In the genomic region with DNA sequence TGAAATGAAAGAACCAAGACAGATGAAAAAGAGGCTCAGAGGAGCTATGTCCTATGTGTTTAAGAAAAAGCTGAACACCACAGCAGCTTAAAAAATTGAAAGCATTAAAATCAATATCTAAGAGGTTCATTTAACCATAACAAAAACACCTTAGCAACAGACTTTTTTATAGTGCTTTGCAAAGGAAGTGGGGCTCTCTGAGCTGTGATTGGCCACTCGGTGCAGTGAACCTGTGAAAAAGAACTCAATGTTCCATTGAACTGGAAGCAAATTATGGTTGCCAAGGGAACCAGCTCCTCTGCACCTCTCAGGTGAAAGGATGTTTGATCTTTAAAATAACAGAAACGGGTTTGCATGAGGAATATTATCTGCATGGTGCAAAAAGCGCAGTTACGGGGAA, we compare ENCODE assay signal across 21 cellular contexts.
DNase-seq lines count a peak whose midpoint lies in the region; ATAC-seq, FAIRE-seq and TF ChIP-seq lines count a peak whose summit lies in the region.
"Had no signal": no experiment of that assay in that cellular context is flagged by ENCODE, and none has a peak within 500 bp of the region (broad histone marks: within the 10 kb centered on the region; RNA-seq: fewer than 3 reads in every experiment).

No MANE protein-coding gene starts in this region.

- FAIRE-seq in GM12891 (lab: Jason Lieb, UNC): no peak
- FAIRE-seq: GM12892 had no signal

- DNase-seq in CD4-positive, alpha-beta T cell: peak in 2 of 10 experiments; percentile 6 to 33
- DNase-seq in NCI-H69 (lab: John Stamatoyannopoulos, UW): peak; percentile 75
- no peak for DNase-seq in naive B cell
- DNase-seq in cerebellar nuclear complex (lab: John Stamatoyannopoulos, UW): no peak
- no peak for DNase-seq in GM12891 (ENCODE audit: insufficient read length, low spot score)
- no peak for DNase-seq in MV-4-11 (lab: John Stamatoyannopoulos, UW)
- DNase-seq: activated CD4-positive, alpha-beta T cell treated with anti-CD3 and anti-CD28 coated beads for 48 hours; activated CD8-positive, alpha-beta memory T cell treated with anti-CD3 and anti-CD28 coated beads, Interleukin-2, amount 50 U/mL, for 48 hours; activated gamma-delta T cell treated with Interleukin-2 at 50 U/mL for 16 hours; Caco-2; central memory CD4-positive, alpha-beta T cell; effector memory CD8-positive, alpha-beta T cell; GDM1; MM.1S; NK-92 treated with Interleukin-12 subunit alpha and Interleukin-12 subunit beta, amount 100 ng/mL, for 24 hours; sigmoid colon; stimulated activated CD4-positive, alpha-beta T cell treated with anti-CD3 and anti-CD28 coated beads, Interleukin-1b, Interleukin-23, amount 100 ng/mL, for 48 hours; stomach had no signal

- TF ChIP-seq CTCF in CD4-positive, alpha-beta T cell (IDR thresholded peaks at IDR 0.05): no peak

- no peaks in the 10 kb centered on the region for H3K9me3 Mint-ChIP-seq in CD4-positive, alpha-beta T cell
- H3K9me3 Mint-ChIP-seq in naive B cell: no peaks in the 10 kb centered on the region
- H3K9me3 Mint-ChIP-seq: effector memory CD8-positive, alpha-beta T cell had no signal

- H3K27me3 ChIP-seq in CD4-positive, alpha-beta T cell (ENCODE audit: control insufficient read depth, insufficient read depth, low read length): no peaks in the 10 kb centered on the region
- H3K27me3 ChIP-seq: sigmoid colon, stomach had no signal

- no peaks in the 10 kb centered on the region for H3K9me3 ChIP-seq in CD4-positive, alpha-beta T cell (ENCODE audit: control insufficient read depth, low read length)
- H3K9me3 ChIP-seq: Caco-2, sigmoid colon, stomach had no signal

- POLR2A ChIA-PET in CD4-positive, alpha-beta T cell (lab: Charles Lee): no interaction called here

- no peaks in the 10 kb centered on the region for H3K36me3 Mint-ChIP-seq in CD4-positive, alpha-beta T cell (ENCODE audit: low read depth)
- no peaks in the 10 kb centered on the region for H3K36me3 Mint-ChIP-seq in naive B cell

- no peak overlapping the region for H3K4me3 Mint-ChIP-seq in CD4-positive, alpha-beta T cell
- peak overlapping the region in 2 of 8 donors; percentile 3 to 44 for H3K4me3 Mint-ChIP-seq in naive B cell
- H3K4me3 Mint-ChIP-seq: effector memory CD8-positive, alpha-beta T cell had no signal

- peaks cover 14% of the 10 kb centered on the region for H3K4me1 Mint-ChIP-seq in CD4-positive, alpha-beta T cell (ENCODE audit: low read depth)
- H3K4me1 Mint-ChIP-seq in naive B cell: peaks cover 10 to 18% (median 17%) of the 10 kb centered on the region in 3 donors

- no peak overlapping the region for H3K27ac ChIP-seq in CD4-positive, alpha-beta T cell (ENCODE audit: low read depth, low read length)
- H3K27ac ChIP-seq: sigmoid colon, stomach had no signal

- no peak for TF ChIP-seq POLR2A in GM12891 (IDR thresholded peaks at IDR 0.05; ENCODE audit: low read depth, low read length)

- intact Hi-C loops in CD4-positive, alpha-beta T cell (cut with DNase I, micrococcal nuclease): no loop called here

- ATAC-seq in CD4-positive, alpha-beta T cell (ENCODE audit: poor library complexity): peak; percentile 93
- ATAC-seq in GM18868 (IDR thresholded peaks at IDR 0.05; ENCODE audit: unreplicated experiment) (peak; percentile 60), naive B cell (ENCODE audit: low read depth in 2 of 2) (peak; percentile 58 to 72), GM19467 (IDR thresholded peaks at IDR 0.05; ENCODE audit: unreplicated experiment) (no peak)
- ATAC-seq: effector memory CD8-positive, alpha-beta T cell had no signal

- H3K27me3 Mint-ChIP-seq in CD4-positive, alpha-beta T cell: peaks cover 16% of the 10 kb centered on the region
- H3K27me3 Mint-ChIP-seq in naive B cell: peaks cover 2 to 13% (median 8%) of the 10 kb centered on the region in 3 donors

- H3K27ac Mint-ChIP-seq in CD4-positive, alpha-beta T cell: peak overlapping the region; percentile 22
- H3K27ac Mint-ChIP-seq in naive B cell: peak overlapping the region in 1 of 6 donors; percentile 13
- H3K27ac Mint-ChIP-seq: effector memory CD8-positive, alpha-beta T cell had no signal

- CTCF ChIA-PET in CD4-positive, alpha-beta T cell (lab: Charles Lee): no interaction called here

TF ChIP-seq in GM12891, 5 proteins besides CTCF, POLR2A, EP300 and RAD21:
- no peak for TF ChIP-seq POU2F2 (IDR thresholded peaks at IDR 0.05; ENCODE audit: low read depth, low read length)
- TF ChIP-seq TAF1 (IDR thresholded peaks at IDR 0.05; ENCODE audit: low read depth, low read length): no peak
- TF ChIP-seq SPI1 (IDR thresholded peaks at IDR 0.05; ENCODE audit: low read depth, low read length): no peak
- TF ChIP-seq PAX5 (IDR thresholded peaks at IDR 0.05; ENCODE audit: insufficient read depth, low read length, severe bottlenecking): no peak
- no peak for TF ChIP-seq POLR2AphosphoS5 (IDR thresholded peaks at IDR 0.05; ENCODE audit: low read depth, low read length)
TF ChIP-seq in GM12891: peak in this region for 0.
